ENCODE assay signal across 15 cellular contexts in the genomic region with DNA sequence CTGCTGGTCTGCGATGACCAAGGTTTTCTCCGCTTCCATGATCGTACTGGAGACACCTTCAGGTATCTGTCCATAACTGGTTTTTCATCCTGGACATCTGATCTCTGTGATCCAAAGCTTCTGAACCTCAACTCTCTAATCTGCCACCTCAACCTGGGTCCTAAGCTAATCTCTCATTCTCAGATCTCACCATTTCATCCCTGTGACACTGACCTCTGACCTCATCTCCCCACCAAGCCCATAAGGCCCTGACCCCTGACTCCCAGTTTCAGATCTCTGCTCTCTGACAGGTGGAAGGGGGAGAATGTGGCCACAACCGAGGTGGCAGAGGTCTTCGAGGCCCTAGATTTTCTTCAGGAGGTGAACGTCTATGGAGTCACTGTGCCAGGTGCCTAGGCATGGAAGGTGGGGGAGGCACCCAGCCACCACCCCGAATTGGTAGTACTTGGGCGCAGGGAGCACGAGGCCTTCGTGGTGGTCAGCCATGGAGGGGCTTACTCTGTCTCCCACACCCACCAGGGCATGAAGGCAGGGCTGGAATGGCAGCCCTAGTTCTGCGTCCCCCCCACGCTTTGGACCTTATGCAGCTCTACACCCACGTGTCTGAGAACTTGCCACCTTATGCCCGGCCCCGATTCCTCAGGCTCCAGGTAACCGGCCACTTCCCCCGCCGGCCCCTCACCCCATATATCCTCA.
"Had no signal": no experiment of that assay in that cellular context is flagged by ENCODE, and none has a peak within 500 bp of the region (broad histone marks: within the 10 kb centered on the region; RNA-seq: fewer than 3 reads in every experiment).

No MANE protein-coding gene starts in this region.

- H3K9me3 ChIP-seq: adrenal gland, lower lobe of right lung, pancreas, thyroid gland, vagina had no signal

- ATAC-seq: activated CD4-positive, alpha-beta T cell treated with anti-CD3 and anti-CD28 coated beads for 36 hours; activated CD8-positive, alpha-beta T cell treated with anti-CD3 and anti-CD28 coated beads for 36 hours; left cardiac atrium; lower lobe of right lung; naive thymus-derived CD4-positive, alpha-beta T cell had no signal

- H3K4me3 ChIP-seq: adrenal gland, pancreas, thyroid gland, vagina had no signal

- H3K36me3 ChIP-seq: adrenal gland, pancreas, thyroid gland had no signal

- H3K27ac ChIP-seq: adrenal gland, thyroid gland, vagina had no signal

- H3K27me3 ChIP-seq: adrenal gland, pancreas, thyroid gland, vagina had no signal

- DNase-seq: activated CD4-positive, alpha-beta T cell treated with anti-CD3 and anti-CD28 coated beads for 36 hours; activated CD8-positive, alpha-beta memory T cell treated with anti-CD3 and anti-CD28 coated beads, Interleukin-2, amount 50 U/mL, for 48 hours; activated CD8-positive, alpha-beta T cell treated with anti-CD3 and anti-CD28 coated beads for 36 hours; activated naive CD4-positive, alpha-beta T cell treated with Interleukin-2 at 50 U/mL for 16 hours; endodermal cell; hypothalamus; naive thymus-derived CD4-positive, alpha-beta T cell; stimulated activated CD4-positive, alpha-beta T cell treated with anti-CD3 and anti-CD28 coated beads, Interleukin-4, amount 100 ng/mL, for 4 hours; T-helper 9 cell; thyroid gland had no signal

- H3K9me3 Mint-ChIP-seq: activated CD8-positive, alpha-beta T cell treated with anti-CD3 and anti-CD28 coated beads for 36 hours; endodermal cell had no signal

- H3K27me3 Mint-ChIP-seq: activated CD4-positive, alpha-beta T cell treated with anti-CD3 and anti-CD28 coated beads for 36 hours; activated CD8-positive, alpha-beta T cell treated with anti-CD3 and anti-CD28 coated beads for 36 hours; naive thymus-derived CD4-positive, alpha-beta T cell had no signal

- FAIRE-seq: pancreas had no signal

- H3K27ac Mint-ChIP-seq: activated CD4-positive, alpha-beta T cell treated with anti-CD3 and anti-CD28 coated beads for 36 hours; activated CD8-positive, alpha-beta T cell treated with anti-CD3 and anti-CD28 coated beads for 36 hours; endodermal cell had no signal

- H3K4me3 Mint-ChIP-seq: activated CD4-positive, alpha-beta T cell treated with anti-CD3 and anti-CD28 coated beads for 36 hours; activated CD8-positive, alpha-beta T cell treated with anti-CD3 and anti-CD28 coated beads for 36 hours; endodermal cell had no signal
